1 cellular context compared by ENCODE assay signal in genomic region chr9:132984202-132985062, GRCh38.
A peak's percentile ranks its signal among the peaks of the same experiment; 100 is the strongest.
TF ChIP-seq lines count a peak whose summit lies in the region.

No MANE protein-coding gene starts in this region.

TF ChIP-seq in K562, 482 proteins besides CTCF, POLR2A, EP300 and RAD21 (continued from another document and continues in another):
- TF ChIP-seq HES1 (IDR thresholded peaks at IDR 0.05; ENCODE audit: low read depth): peak; percentile 64; the same call in 1 of the 2 replicates
- TF ChIP-seq GTF2B (IDR thresholded peaks at IDR 0.05; ENCODE audit: extremely low read depth, insufficient read length): no peak
- TF ChIP-seq NRF1 (conservative IDR thresholded peaks at IDR 0.05 in 1 of 2, IDR thresholded peaks at IDR 0.05 in 1 of 2): no peak
- TF ChIP-seq ZNF511 (CRISPR knock-in tag; IDR thresholded peaks at IDR 0.05): no peak
- TF ChIP-seq PKNOX1 (IDR thresholded peaks at IDR 0.05): no peak; the same call in 1 of the 2 replicates
- no peak for TF ChIP-seq MEIS2 (IDR thresholded peaks at IDR 0.05; ENCODE audit: partially characterized antibody)
- no peak for TF ChIP-seq EZH2 (IDR thresholded peaks at IDR 0.05; ENCODE audit: borderline replicate concordance, low read depth, low read length)
- no peak for TF ChIP-seq ELF1 (tag; IDR thresholded peaks at IDR 0.05)
- TF ChIP-seq THAP12 (CRISPR knock-in tag; IDR thresholded peaks at IDR 0.05): no peak; the same call in 1 of the 2 replicates
- peak; percentile 12 to 39; a peak in 2 of 4 replicates for TF ChIP-seq TEAD1 (CRISPR knock-in tag; IDR thresholded peaks at IDR 0.05)
- TF ChIP-seq TRIM25 (IDR thresholded peaks at IDR 0.05; ENCODE audit: borderline replicate concordance): no peak
- TF ChIP-seq TEAD4 (IDR thresholded peaks at IDR 0.05; ENCODE audit: low read length): peak; percentile 95
- TF ChIP-seq TEAD4 (CRISPR knock-in tag; IDR thresholded peaks at IDR 0.05; ENCODE audit: borderline replicate concordance): no peak
- peak; percentile 82 to 96 for TF ChIP-seq MAZ (CRISPR knock-in tag; conservative IDR thresholded peaks at IDR 0.05 in 1 of 2, IDR thresholded peaks at IDR 0.05 in 1 of 2)
- TF ChIP-seq GTF2F1 (IDR thresholded peaks at IDR 0.05; ENCODE audit: low read depth, low read length): no peak
- no peak; the same call in 1 of the 2 replicates for TF ChIP-seq GTF2E2 (tag; IDR thresholded peaks at IDR 0.05)
- TF ChIP-seq ZNF24 (IDR thresholded peaks at IDR 0.05): no peak
- no peak for TF ChIP-seq XRCC4 (IDR thresholded peaks at IDR 0.05; ENCODE audit: extremely low read depth, insufficient read depth, insufficient read length)
- TF ChIP-seq PRDM10 (IDR thresholded peaks at IDR 0.05; ENCODE audit: partially characterized antibody): no peak
- no peak for TF ChIP-seq ZBTB49 (CRISPR knock-in tag; IDR thresholded peaks at IDR 0.05; ENCODE audit: borderline replicate concordance)
- no peak for TF ChIP-seq HMG20A (CRISPR knock-in tag; conservative IDR thresholded peaks at IDR 0.05)
- no peak for TF ChIP-seq ZNF134 (CRISPR knock-in tag; conservative IDR thresholded peaks at IDR 0.05)
- no peak for TF ChIP-seq DACH1 (IDR thresholded peaks at IDR 0.05; ENCODE audit: partially characterized antibody)
- TF ChIP-seq ZNF12 (CRISPR knock-in tag; IDR thresholded peaks at IDR 0.05): no peak
- TF ChIP-seq ZNF282 (CRISPR knock-in tag; IDR thresholded peaks at IDR 0.05): no peak
- TF ChIP-seq ZNF253 (CRISPR knock-in tag; conservative IDR thresholded peaks at IDR 0.05): no peak
- TF ChIP-seq ZBTB34 (CRISPR knock-in tag; IDR thresholded peaks at IDR 0.05): no peak
- no peak for TF ChIP-seq NONO (IDR thresholded peaks at IDR 0.05; ENCODE audit: low read depth in 2 of 2, low read length in 1 of 2)
- 0 out of 2 replicates have a peak, but pooled peaks have one; percentile 56 for TF ChIP-seq ZBTB17 (CRISPR knock-in tag; IDR thresholded peaks at IDR 0.05)
- TF ChIP-seq ZNF79 (CRISPR knock-in tag; IDR thresholded peaks at IDR 0.05; ENCODE audit: low read depth): no peak
- no peak for TF ChIP-seq BRD9 (IDR thresholded peaks at IDR 0.05; ENCODE audit: low read depth, partially characterized antibody)
- TF ChIP-seq ZBTB8A (IDR thresholded peaks at IDR 0.05; ENCODE audit: partially characterized antibody): no peak
- TF ChIP-seq ZKSCAN8 (CRISPR knock-in tag; IDR thresholded peaks at IDR 0.05): no peak
- no peak for TF ChIP-seq MEF2A (IDR thresholded peaks at IDR 0.05; ENCODE audit: control insufficient read depth, low read depth, low read length)
- no peak for TF ChIP-seq ZNF551 (CRISPR knock-in tag; IDR thresholded peaks at IDR 0.05)
- no peak for TF ChIP-seq MLX (CRISPR knock-in tag; conservative IDR thresholded peaks at IDR 0.05)
- no peak for TF ChIP-seq ZNF583 (CRISPR knock-in tag; IDR thresholded peaks at IDR 0.05)
- peak; percentile 97 for TF ChIP-seq POLR2AphosphoS5 (IDR thresholded peaks at IDR 0.05; ENCODE audit: control insufficient read depth, insufficient read depth, low read depth, low read length)
- TF ChIP-seq ATF3 (IDR thresholded peaks at IDR 0.05): no peak
- no peak for TF ChIP-seq ATF3 (CRISPR knock-in tag; conservative IDR thresholded peaks at IDR 0.05)
- no peak for TF ChIP-seq POLR3G (IDR thresholded peaks at IDR 0.05; ENCODE audit: extremely low read depth, insufficient read length, insufficient replicate concordance)
- no peak for TF ChIP-seq NCOA6 (IDR thresholded peaks at IDR 0.05)
- TF ChIP-seq BACH1 (tag; IDR thresholded peaks at IDR 0.05): no peak
- no peak for TF ChIP-seq RBBP5 (IDR thresholded peaks at IDR 0.05; ENCODE audit: borderline replicate concordance, insufficient read depth, low read length, poor library complexity, severe bottlenecking)
- peak; percentile 79; the same call in 1 of the 2 replicates for TF ChIP-seq ZBED1 (IDR thresholded peaks at IDR 0.05)
- TF ChIP-seq ZNF395 (CRISPR knock-in tag; IDR thresholded peaks at IDR 0.05): no peak; the same call in 1 of the 2 replicates
